ENCODE assay signal across 27 cellular contexts in the genomic region with DNA sequence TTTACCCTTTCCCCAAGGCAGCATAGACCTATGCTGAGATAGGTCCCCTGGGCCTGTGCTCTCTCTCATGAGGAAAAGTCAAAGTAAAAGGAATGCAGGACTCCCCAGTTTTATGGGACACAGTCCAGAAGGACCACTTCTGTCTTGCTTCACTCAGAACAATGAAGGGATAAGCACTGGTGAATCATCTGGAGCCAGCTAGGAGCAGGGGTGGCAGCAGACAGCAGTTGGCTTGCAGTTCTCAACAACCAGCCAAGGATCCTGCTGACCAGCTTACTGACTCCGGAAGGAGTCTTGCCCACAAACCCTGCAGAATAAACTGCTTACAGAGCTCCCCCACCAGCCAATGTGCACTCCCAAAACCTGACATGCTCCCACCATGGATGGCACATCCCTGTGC.
"Had no signal": no experiment of that assay in that cellular context is flagged by ENCODE, and none has a peak within 500 bp of the region (broad histone marks: within the 10 kb centered on the region; RNA-seq: fewer than 3 reads in every experiment).

No MANE protein-coding gene starts in this region.

- H3K27ac ChIP-seq: dorsolateral prefrontal cortex, epithelial cell of prostate, foreskin keratinocyte, gastroesophageal sphincter, heart right ventricle, left lung, neural progenitor cell, prostate gland, sigmoid colon, stomach, thyroid gland had no signal

- H3K4me3 ChIP-seq: dorsolateral prefrontal cortex, gastroesophageal sphincter, heart right ventricle, left lung, neural progenitor cell, prostate gland, sigmoid colon, stomach, thyroid gland had no signal

- H3K9me3 Mint-ChIP-seq: nephron had no signal

- H3K4me1 Mint-ChIP-seq: stimulated activated effector memory CD8-positive, alpha-beta T cell treated with anti-CD3 and anti-CD28 coated beads, Interleukin-12 subunit alpha, Interleukin-12 subunit beta, amount 100 ng/mL, for 72 hours had no signal

- ATAC-seq: esophagus mucosa; foreskin keratinocyte; gastroesophageal sphincter; heart right ventricle; left cardiac atrium; left lung; naive thymus-derived CD4-positive, alpha-beta T cell; right cardiac atrium; stimulated activated effector memory CD8-positive, alpha-beta T cell treated with anti-CD3 and anti-CD28 coated beads, Interleukin-12 subunit alpha, Interleukin-12 subunit beta, amount 100 ng/mL, for 72 hours had no signal

- H3K9me3 ChIP-seq: gastroesophageal sphincter, heart right ventricle, left lung, prostate gland, sigmoid colon, stomach, thyroid gland had no signal

- H3K27ac Mint-ChIP-seq: naive thymus-derived CD4-positive, alpha-beta T cell; neural progenitor cell; stimulated activated effector memory CD8-positive, alpha-beta T cell treated with anti-CD3 and anti-CD28 coated beads, Interleukin-12 subunit alpha, Interleukin-12 subunit beta, amount 100 ng/mL, for 72 hours had no signal

- H3K4me3 Mint-ChIP-seq: naive thymus-derived CD4-positive, alpha-beta T cell; nephron; neural progenitor cell; stimulated activated effector memory CD8-positive, alpha-beta T cell treated with anti-CD3 and anti-CD28 coated beads, Interleukin-12 subunit alpha, Interleukin-12 subunit beta, amount 100 ng/mL, for 72 hours had no signal

- H3K36me3 ChIP-seq: gastroesophageal sphincter, heart right ventricle, left lung, neural progenitor cell, prostate gland, sigmoid colon, stomach, thyroid gland had no signal

- H3K27me3 ChIP-seq: dorsolateral prefrontal cortex, foreskin keratinocyte, gastroesophageal sphincter, heart right ventricle, left lung, neural progenitor cell, sigmoid colon, stomach, thyroid gland had no signal

- DNase-seq: cortex of kidney; dorsolateral prefrontal cortex; effector CD4-positive, alpha-beta T cell; foreskin keratinocyte; heart right ventricle; hippocampal formation; left cardiac atrium; left lung; mammary epithelial cell; mesendoderm; midbrain; naive thymus-derived CD4-positive, alpha-beta T cell; right cardiac atrium; sigmoid colon; stimulated activated CD4-positive, alpha-beta T cell treated with anti-CD3 and anti-CD28 coated beads, Interleukin-2, amount 100 ng/mL, for 24 hours; stimulated activated CD4-positive, alpha-beta T cell treated with anti-CD3 and anti-CD28 coated beads, Interleukin-4, amount 100 ng/mL, for 24 hours; stimulated activated naive CD4-positive, alpha-beta T cell treated with Interleukin-2 at 50 U/mL for 16 hours; stomach; thyroid gland; trophoblast cell had no signal

- H3K4me1 ChIP-seq: foreskin keratinocyte, gastroesophageal sphincter, heart right ventricle, left lung, prostate gland, sigmoid colon, stomach had no signal

- H3K36me3 Mint-ChIP-seq: naive thymus-derived CD4-positive, alpha-beta T cell; neural progenitor cell; stimulated activated effector memory CD8-positive, alpha-beta T cell treated with anti-CD3 and anti-CD28 coated beads, Interleukin-12 subunit alpha, Interleukin-12 subunit beta, amount 100 ng/mL, for 72 hours had no signal
